ENCODE assay signal across 11 cellular contexts in genomic region chr12:112122823-112123690, GRCh38. TPM values are rescaled to one million over a fixed set of nuclear protein-coding genes. Genes with fewer than 3 reads are reported as not detected.
A peak's percentile ranks its signal among the peaks of the same experiment; 100 is the strongest.
DNase-seq lines count a peak whose midpoint lies in the region; FAIRE-seq and TF ChIP-seq lines count a peak whose summit lies in the region.
"Had no signal": no experiment of that assay in that cellular context is flagged by ENCODE, and none has a peak within 500 bp of the region (broad histone marks: within the 10 kb centered on the region; RNA-seq: fewer than 3 reads in every experiment).

No MANE protein-coding gene starts in this region.

- H3K27me3 ChIP-seq in keratinocyte (ENCODE audit: control insufficient read depth, extremely low read depth, insufficient read depth, low read length) (no peaks in the 10 kb centered on the region), tibial artery (no peaks in the 10 kb centered on the region), BE2C (no peaks in the 10 kb centered on the region)

- H3K9me1 ChIP-seq in keratinocyte (ENCODE audit: control insufficient read depth, extremely low read depth, insufficient read depth, low read length) = peaks cover 2% of the 10 kb centered on the region

- H3K27ac ChIP-seq in keratinocyte (ENCODE audit: control insufficient read depth, insufficient read depth, low read length) (peak overlapping the region; percentile 22), tibial artery (peak overlapping the region; percentile 62 to 76)

- DNase-seq in NCI-H2107 treated with DMSO at 0.1 percent for 48 hours (lab: John Stamatoyannopoulos, UW; ENCODE audit: unreplicated experiment) = peak; percentile 40
- DNase-seq in NCI-H2107 (lab: John Stamatoyannopoulos, UW) = no peak
- DNase-seq in amniotic epithelial cell (ENCODE audit: low read depth) = peak; percentile 89
- DNase-seq in keratinocyte (ENCODE audit: low read depth, low spot score) = no peak
- no peak for DNase-seq in tibial artery
- DNase-seq in erythroblast (lab: John Stamatoyannopoulos, UW) = no peak
- no peak for DNase-seq in inferior parietal cortex (ENCODE audit: extremely low spot score)
- DNase-seq in BE2C = no peak
- DNase-seq: ACHN; activated CD4-positive, alpha-beta T cell treated with anti-CD3 and anti-CD28 coated beads, Interleukin-2, amount 50 U/mL, for 4 hours had no signal

- dilution Hi-C loops in keratinocyte (cut with MboI; ENCODE audit: extremely low pct_ligation_motif_present, low sequenced_read_pairs) = no loop called here

- H2AFZ ChIP-seq in keratinocyte (ENCODE audit: control insufficient read depth, low read length) = peak overlapping the region; percentile 79

- TF ChIP-seq POLR2A in erythroblast (IDR thresholded peaks at IDR 0.05; ENCODE audit: low read length) = no peak

- H3K4me1 ChIP-seq in keratinocyte (ENCODE audit: control insufficient read depth, extremely low read depth, insufficient read depth, low read length) (peaks cover 37% of the 10 kb centered on the region), tibial artery (peaks cover 0 to 52% (median 22%) of the 10 kb centered on the region in 4 donors), BE2C (no peaks in the 10 kb centered on the region; the same call in 1 of the 2 replicates)

- TF ChIP-seq CTCF in keratinocyte (optimal IDR thresholded peaks at IDR 0.05 in 1 of 3, IDR thresholded peaks at IDR 0.05 in 1 of 3, conservative IDR thresholded peaks at IDR 0.05 in 1 of 3; ENCODE audit: extremely low read depth in 1 of 3, insufficient read depth in 2 of 3, low read length in 3 of 3) = no peak
- no peak for TF ChIP-seq CTCF in tibial artery (IDR thresholded peaks at IDR 0.05)
- TF ChIP-seq CTCF in BE2C (IDR thresholded peaks at IDR 0.05; ENCODE audit: low read depth, low read length) = no peak

- H3K79me2 ChIP-seq in keratinocyte (ENCODE audit: control insufficient read depth, insufficient read depth, low read length) = peaks cover 21% of the 10 kb centered on the region

- no peaks in the 10 kb centered on the region for H4K20me1 ChIP-seq in keratinocyte (ENCODE audit: control insufficient read depth, extremely low read depth, insufficient read depth, low read length)

- no peak overlapping the region for H3K9ac ChIP-seq in keratinocyte (ENCODE audit: control insufficient read depth, extremely low read depth, insufficient read depth, low read length)

- intact Hi-C loops in tibial artery (cut with DNase I; ENCODE audit: low total_unique reads) = no loop called here

- peak overlapping the region; percentile 48 for H3K4me2 ChIP-seq in keratinocyte (ENCODE audit: control insufficient read depth, extremely low read depth, insufficient read depth, low read depth, low read length)

- no peaks in the 10 kb centered on the region for H3K9me3 ChIP-seq in keratinocyte (ENCODE audit: control insufficient read depth, low read depth, low read length)
- H3K9me3 ChIP-seq in tibial artery = no peaks in the 10 kb centered on the region
- H3K9me3 ChIP-seq in BE2C = no peaks in the 10 kb centered on the region

- FAIRE-seq in keratinocyte (lab: Jason Lieb, UNC) = no peak
- FAIRE-seq: GM12878 had no signal

- H3K36me3 ChIP-seq in keratinocyte (ENCODE audit: control insufficient read depth in 2 of 2, extremely low read depth in 1 of 2, insufficient read depth in 2 of 2, low read length in 2 of 2) (no peaks in the 10 kb centered on the region), tibial artery (no peaks in the 10 kb centered on the region), BE2C (no peaks in the 10 kb centered on the region)

- H3K4me3 ChIP-seq in keratinocyte (ENCODE audit: control insufficient read depth in 2 of 3, extremely low read depth in 1 of 3, insufficient read depth in 2 of 3, low read depth in 1 of 3, low read length in 3 of 3) (no peak overlapping the region), tibial artery (no peak overlapping the region), BE2C (ENCODE audit: low read depth, low read length) (no peak overlapping the region)
- H3K4me3 ChIP-seq: GM12878 had no signal

RNA-seq across cellular contexts. Expression of gene TRAFD1, which starts 2.3 kb away (rescaled TPM):
- 23.7 to 33.1 TPM (median 25.6 TPM) in 3 replicates for polyA plus RNA-seq in keratinocyte
- polyA plus RNA-seq in keratinocyte (2011; ENCODE audit: low read depth) = 22.5 TPM
- polyA plus RNA-seq in keratinocyte (2011; cell fraction: cytosol; rRNA removed) = 19.4 and 26.8 TPM in 2 replicates
- 38.6 and 43.0 TPM in 2 replicates for polyA plus RNA-seq in keratinocyte (2011; cell fraction: nucleus; rRNA removed)
- polyA plus RNA-seq in keratinocyte (2012; ENCODE audit: low replicate concordance) = 20.2 and 24.3 TPM in 2 replicates
- polyA minus RNA-seq in keratinocyte = 12.3 to 37.4 TPM (median 33.8 TPM) in 3 replicates
- polyA minus RNA-seq in keratinocyte (2011; cell fraction: cytosol; rRNA and poly(A)+ RNA removed) = 13.4 TPM
- polyA minus RNA-seq in keratinocyte (2011; cell fraction: nucleus; rRNA and poly(A)+ RNA removed) = 15.7 and 24.7 TPM in 2 replicates
- polyA plus RNA-seq in BE2C (2012; ENCODE audit: insufficient read depth, insufficient read length, low read depth) = 14.3 TPM

RNA-seq across cellular contexts. Expression of gene NAA25, which starts 14.5 kb away (rescaled TPM):
- polyA plus RNA-seq in keratinocyte = 18.9 to 26.1 TPM (median 20.3 TPM) in 3 replicates
- polyA plus RNA-seq in keratinocyte (2011; ENCODE audit: low read depth) = 16.4 TPM
- 7.1 and 18.5 TPM in 2 replicates for polyA plus RNA-seq in keratinocyte (2011; cell fraction: cytosol; rRNA removed)
- polyA plus RNA-seq in keratinocyte (2011; cell fraction: nucleus; rRNA removed) = 40.1 and 45.0 TPM in 2 replicates
- polyA plus RNA-seq in keratinocyte (2012; ENCODE audit: low replicate concordance) = 12.6 and 13.3 TPM in 2 replicates
- 20.6 to 47.8 TPM (median 36.4 TPM) in 3 replicates for polyA minus RNA-seq in keratinocyte
- 8.8 TPM for polyA minus RNA-seq in keratinocyte (2011; cell fraction: cytosol; rRNA and poly(A)+ RNA removed)
- 24.4 and 54.2 TPM in 2 replicates for polyA minus RNA-seq in keratinocyte (2011; cell fraction: nucleus; rRNA and poly(A)+ RNA removed)
- 20.3 TPM for polyA plus RNA-seq in BE2C (2012; ENCODE audit: insufficient read depth, insufficient read length, low read depth)

Comparison
In these comparisons a context has a peak if more than half of its experiments do, and no peak if none do; other contexts are left out.
1. DNase-seq: peak in NCI-H2107 treated with DMSO at 0.1 percent for 48 hours (single experiment) and amniotic epithelial cell (single experiment); none in NCI-H2107 (single experiment), keratinocyte (single experiment), tibial artery (0 of 2), erythroblast (0 of 2), inferior parietal cortex (single experiment) and BE2C (single experiment).